In genomic region chr3:15453501-15453900, GRCh38 we compare ENCODE assay signal across 19 cellular contexts. TPM values are rescaled to one million over a fixed set of nuclear protein-coding genes. Genes with fewer than 3 reads are reported as not detected.
DNase-seq lines count a peak whose midpoint lies in the region; ATAC-seq and TF ChIP-seq lines count a peak whose summit lies in the region.
"Had no signal": no experiment of that assay in that cellular context is flagged by ENCODE, and none has a peak within 500 bp of the region (broad histone marks: within the 10 kb centered on the region; RNA-seq: fewer than 3 reads in every experiment).

No MANE protein-coding gene starts in this region.

- WGBS in psoas muscle, 3 donors = 78 to 84% (median 83%) methylated on average over 8 of the region's 8 CpGs

- peaks cover 0 to 74% of the 10 kb centered on the region in 2 donors for H3K36me3 ChIP-seq in psoas muscle (ENCODE audit: insufficient read depth in 1 of 2, low read depth in 1 of 2)

- no peaks in the 10 kb centered on the region for H3K9me3 ChIP-seq in psoas muscle
- H3K9me3 ChIP-seq: A549, Caco-2 had no signal

- H3K27ac Mint-ChIP-seq in T-helper 1 cell treated with Interleukin-12 subunit alpha and Interleukin-12 subunit beta and Interleukin-4 antibody, amounts not matched to agents 30 μg/mL and 1 μg/mL, for 36 hours = peak overlapping the region; percentile 45
- H3K27ac Mint-ChIP-seq in effector memory CD8-positive, alpha-beta T cell = peak overlapping the region; percentile 27 to 30
- H3K27ac Mint-ChIP-seq: CD4-positive, alpha-beta T cell; GM23338; HFFc6 had no signal

- no peak overlapping the region for H3K27ac ChIP-seq in psoas muscle
- H3K27ac ChIP-seq: 22Rv1, A549, C4-2B had no signal

- no peak for ATAC-seq in effector memory CD8-positive, alpha-beta T cell (replicated peaks)
- peak; percentile 27 to 63 (median 52) for ATAC-seq in psoas muscle
- no peak for ATAC-seq in GM21786 (IDR thresholded peaks at IDR 0.05; ENCODE audit: unreplicated experiment)
- ATAC-seq: A549, GM23338, HCT116 had no signal

- no peaks in the 10 kb centered on the region for H3K27me3 Mint-ChIP-seq in T-helper 1 cell treated with Interleukin-12 subunit alpha and Interleukin-12 subunit beta and Interleukin-4 antibody, amounts not matched to agents 30 μg/mL and 1 μg/mL, for 36 hours (ENCODE audit: low read depth)
- no peaks in the 10 kb centered on the region for H3K27me3 Mint-ChIP-seq in effector memory CD8-positive, alpha-beta T cell
- H3K27me3 Mint-ChIP-seq: CD4-positive, alpha-beta T cell had no signal

- H3K4me1 ChIP-seq in psoas muscle = no peaks in the 10 kb centered on the region
- H3K4me1 ChIP-seq: A549 had no signal

- H3K4me3 ChIP-seq in psoas muscle = no peak overlapping the region
- H3K4me3 ChIP-seq: A549, GM23338 had no signal

- H3K4me1 Mint-ChIP-seq in T-helper 1 cell treated with Interleukin-12 subunit alpha and Interleukin-12 subunit beta and Interleukin-4 antibody, amounts not matched to agents 30 μg/mL and 1 μg/mL, for 36 hours (ENCODE audit: low read depth) = no peaks in the 10 kb centered on the region
- H3K4me1 Mint-ChIP-seq in effector memory CD8-positive, alpha-beta T cell (ENCODE audit: low read depth in 2 of 2) = peaks cover 7 to 13% of the 10 kb centered on the region in 2 donors
- H3K4me1 Mint-ChIP-seq: GM23338 had no signal

- DNase-seq in T-helper 1 cell (no peak), myocyte (ENCODE audit: low read depth) (peak; percentile 53), psoas muscle (no peak), HuH-7.5 (ENCODE audit: low spot score) (no peak), NCI-H446 treated with DMSO at 0.1 percent for 48 hours (lab: John Stamatoyannopoulos, UW) (no peak)
- DNase-seq in effector memory CD8-positive, alpha-beta T cell = no peak
- DNase-seq: AML-193; Caco-2; CD4-positive, alpha-beta T cell; H7; HFFc6; IMR-90 had no signal

- no peaks in the 10 kb centered on the region for H3K27me3 ChIP-seq in psoas muscle (ENCODE audit: insufficient read depth in 3 of 3, low read length in 2 of 3)

- peaks cover 7% of the 10 kb centered on the region for H3K36me3 Mint-ChIP-seq in T-helper 1 cell treated with Interleukin-12 subunit alpha and Interleukin-12 subunit beta and Interleukin-4 antibody, amounts not matched to agents 30 μg/mL and 1 μg/mL, for 36 hours (ENCODE audit: low read depth)
- peaks cover 12% of the 10 kb centered on the region for H3K36me3 Mint-ChIP-seq in effector memory CD8-positive, alpha-beta T cell (ENCODE audit: insufficient read depth)

- intact Hi-C loops in psoas muscle (cut with DNase I) = no loop called here

- no peak for TF ChIP-seq CTCF in psoas muscle (IDR thresholded peaks at IDR 0.05)

- no peaks in the 10 kb centered on the region for H3K9me3 Mint-ChIP-seq in T-helper 1 cell treated with Interleukin-12 subunit alpha and Interleukin-12 subunit beta and Interleukin-4 antibody, amounts not matched to agents 30 μg/mL and 1 μg/mL, for 36 hours
- no peaks in the 10 kb centered on the region for H3K9me3 Mint-ChIP-seq in effector memory CD8-positive, alpha-beta T cell
- H3K9me3 Mint-ChIP-seq: CD4-positive, alpha-beta T cell; GM23338; HFFc6 had no signal

- H3K4me3 Mint-ChIP-seq in T-helper 1 cell treated with Interleukin-12 subunit alpha and Interleukin-12 subunit beta and Interleukin-4 antibody, amounts not matched to agents 30 μg/mL and 1 μg/mL, for 36 hours = no peak overlapping the region
- no peak overlapping the region for H3K4me3 Mint-ChIP-seq in effector memory CD8-positive, alpha-beta T cell
- H3K4me3 Mint-ChIP-seq: CD4-positive, alpha-beta T cell; GM23338; HFFc6 had no signal

RNA-seq across cellular contexts. Expression of gene EAF1, which starts 26.1 kb away (rescaled TPM):
- total RNA-seq in myocyte (23.5 and 38.0 TPM in 2 replicates), psoas muscle (10 to 100 TPM in 2 of 4 donors, 1 to 10 TPM in 2; 9.3 to 16.0 (median 9.8) TPM)
- polyA plus RNA-seq in myocyte (2012) = 13.3 TPM
- polyA plus RNA-seq in psoas muscle = 10 to 100 TPM in 1 of 3 donors, 1 to 10 TPM in 2; 5.0 to 17.9 (median 9.1) TPM

RNA-seq across cellular contexts. Expression of gene METTL6, which starts 26.2 kb away (rescaled TPM):
- total RNA-seq in myocyte (25.3 and 27.2 TPM in 2 replicates), psoas muscle (1 to 10 TPM; 7.5 to 8.3 (median 8.1) TPM)
- 21.3 TPM for polyA plus RNA-seq in myocyte (2012)
- polyA plus RNA-seq in psoas muscle = 10 to 100 TPM in 2 of 3 donors, 1 to 10 TPM in 1; 6.5 to 18.5 (median 14.3) TPM

Comparison
In these comparisons a context has a peak if more than half of its experiments do, and no peak if none do; other contexts are left out.
1. ATAC-seq: peak in psoas muscle (4 of 4); none in effector memory CD8-positive, alpha-beta T cell (single experiment) and GM21786 (single experiment).